Comparison of ENCODE assay signal across 16 cellular contexts in genomic region chr13:110265682-110266430, GRCh38. TPM values are rescaled to one million over a fixed set of nuclear protein-coding genes. Genes with fewer than 3 reads are reported as not detected.
DNase-seq lines count a peak whose midpoint lies in the region; ATAC-seq, FAIRE-seq and TF ChIP-seq lines count a peak whose summit lies in the region.
"Had no signal": no experiment of that assay in that cellular context is flagged by ENCODE, and none has a peak within 500 bp of the region (broad histone marks: within the 10 kb centered on the region; RNA-seq: fewer than 3 reads in every experiment).

No MANE protein-coding gene starts in this region.

- H3K27ac ChIP-seq in right lobe of liver (peak overlapping the region in 1 of 3 donors; percentile 22), HepG2 (ENCODE audit: extremely low read length, insufficient read depth, low read length) (no peak overlapping the region), heart left ventricle (peak overlapping the region; percentile 41 to 80 (median 63)), prostate gland (peak overlapping the region; percentile 0 to 51)
- H3K27ac ChIP-seq: A549 had no signal

- TF ChIP-seq POLR2A in right lobe of liver (IDR thresholded peaks at IDR 0.05) (no peak), HepG2 (IDR thresholded peaks at IDR 0.05; ENCODE audit: insufficient read depth in 1 of 2, low read depth in 2 of 2, low read length in 2 of 2) (no peak), heart left ventricle (IDR thresholded peaks at IDR 0.05) (no peak), prostate gland (IDR thresholded peaks at IDR 0.05) (no peak)

- no peak overlapping the region for H3K27ac Mint-ChIP-seq in Calu3 (ENCODE audit: unreplicated experiment)
- H3K27ac Mint-ChIP-seq: activated CD8-positive, alpha-beta T cell treated with anti-CD3 and anti-CD28 coated beads, Interleukin-2, amount 10 ng/mL, durations not matched to agents 7 days and 5 days; activated naive CD8-positive, alpha-beta T cell had no signal

- H3K4me1 Mint-ChIP-seq in Calu3 (ENCODE audit: low read depth, unreplicated experiment): peaks cover 8% of the 10 kb centered on the region

- no peaks in the 10 kb centered on the region for H3K36me3 Mint-ChIP-seq in Calu3 (ENCODE audit: insufficient read depth, unreplicated experiment)
- H3K36me3 Mint-ChIP-seq: activated naive CD8-positive, alpha-beta T cell had no signal

- in situ Hi-C loops in HepG2 (cut with HindIII; ENCODE audit: extremely low pct_ligation_motif_present, low pct_unique_long_range_greater_than_20kb): no loop called here

- no peaks in the 10 kb centered on the region for H3K36me3 ChIP-seq in right lobe of liver
- H3K36me3 ChIP-seq in HepG2 (replicated peaks in 1 of 2; ENCODE audit: control insufficient read depth in 1 of 2, insufficient read depth in 2 of 2, low read length in 2 of 2): no peaks in the 10 kb centered on the region
- no peaks in the 10 kb centered on the region for H3K36me3 ChIP-seq in heart left ventricle
- H3K36me3 ChIP-seq in prostate gland: no peaks in the 10 kb centered on the region
- H3K36me3 ChIP-seq: Peyer's patch had no signal

- H3K9me3 Mint-ChIP-seq in Calu3 (ENCODE audit: low read depth, unreplicated experiment): no peaks in the 10 kb centered on the region

- POLR2A ChIA-PET in HepG2 (lab: Yijun Ruan, JAX): no interaction called here

- CTCF ChIA-PET in HepG2 (lab: Yijun Ruan, JAX; ENCODE audit: low intra/inter-chr PET ratio, low total read pairs) (no interaction called here), Calu3 (lab: Charles Lee) (no interaction called here)

- no peak for TF ChIP-seq RAD21 in HepG2 (CRISPR knock-in tag; IDR thresholded peaks at IDR 0.05)

- FAIRE-seq in HepG2 (lab: Jason Lieb, UNC): no peak
- FAIRE-seq: A549, D721Med had no signal

- peak in 3 of 4 donors; percentile 7 to 10 (median 9) for ATAC-seq in right lobe of liver
- ATAC-seq in HepG2: no peak
- ATAC-seq in heart left ventricle: peak in 2 of 4 donors; percentile 2 to 8
- no peak for ATAC-seq in GM18870 (IDR thresholded peaks at IDR 0.05; ENCODE audit: unreplicated experiment)
- ATAC-seq: A549; activated CD8-positive, alpha-beta T cell treated with anti-CD3 and anti-CD28 coated beads, Interleukin-2, amount 10 ng/mL, durations not matched to agents 7 days and 5 days had no signal

- WGBS in right lobe of liver (ENCODE audit: insufficient coverage, low coverage, low lambda C conversion rate, missing lambda C conversion rate): 56% methylated on average over 16 of the region's 38 CpGs
- WGBS in HepG2 (ENCODE audit: low lambda C conversion rate): 43% methylated on average over 18 of the region's 38 CpGs
- 40 to 55% (median 50%) methylated on average over 38 of the region's 38 CpGs for WGBS in heart left ventricle, 4 donors
- WGBS in prostate gland: 56% methylated on average over 38 of the region's 38 CpGs

- BruUV-seq in HepG2 (replicated peaks; lab: Mats Ljungman, UMichigan) (no TSS peak), Calu3 (replicated peaks; lab: Mats Ljungman, UMichigan) (no TSS peak)

- H3K79me2 ChIP-seq in HepG2 (ENCODE audit: insufficient read depth, low read length): no peaks in the 10 kb centered on the region

- H4K20me1 ChIP-seq in HepG2 (ENCODE audit: insufficient read depth, low read length): no peaks in the 10 kb centered on the region

- H3K4me1 ChIP-seq in right lobe of liver: peaks cover 0 to 4% (median 0%) of the 10 kb centered on the region in 4 donors
- peaks cover 13% of the 10 kb centered on the region for H3K4me1 ChIP-seq in HepG2 (ENCODE audit: insufficient read depth, low read length)
- peaks cover 6 to 99% (median 87%) of the 10 kb centered on the region in 12 donors for H3K4me1 ChIP-seq in heart left ventricle
- H3K4me1 ChIP-seq in prostate gland (replicated peaks): no peaks in the 10 kb centered on the region

- H3K4me2 ChIP-seq in HepG2 (ENCODE audit: low read depth, low read length): no peak overlapping the region
- H3K4me2 ChIP-seq: A549 had no signal

- H3K4me3 ChIP-seq in right lobe of liver: no peak overlapping the region
- no peak overlapping the region for H3K4me3 ChIP-seq in HepG2 (replicated peaks in 1 of 3; ENCODE audit: insufficient read depth in 1 of 3, low read depth in 2 of 3, low read length in 3 of 3)
- H3K4me3 ChIP-seq in heart left ventricle: peak overlapping the region in 3 of 12 donors; percentile 1 to 15 (median 5)
- no peak overlapping the region for H3K4me3 ChIP-seq in prostate gland
- H3K4me3 ChIP-seq: A549, Peyer's patch had no signal

- H3K4me3 Mint-ChIP-seq in Calu3 (ENCODE audit: low read depth, unreplicated experiment): no peak overlapping the region
- H3K4me3 Mint-ChIP-seq: activated CD8-positive, alpha-beta T cell treated with anti-CD3 and anti-CD28 coated beads, Interleukin-2, amount 10 ng/mL, durations not matched to agents 7 days and 5 days; activated naive CD8-positive, alpha-beta T cell had no signal

- H3K27me3 ChIP-seq in right lobe of liver: no peaks in the 10 kb centered on the region
- peaks cover 3 to 25% of the 10 kb centered on the region in 2 experiments; a peak in 2 of 5 replicates for H3K27me3 ChIP-seq in HepG2 (ENCODE audit: control insufficient read depth in 1 of 2, insufficient read depth in 2 of 2, low read length in 2 of 2)
- H3K27me3 ChIP-seq in heart left ventricle: no peaks in the 10 kb centered on the region
- H3K27me3 ChIP-seq in prostate gland (replicated peaks; ENCODE audit: insufficient read depth): no peaks in the 10 kb centered on the region
- H3K27me3 ChIP-seq: Peyer's patch had no signal

- H3K9me3 ChIP-seq in right lobe of liver (no peaks in the 10 kb centered on the region), HepG2 (ENCODE audit: low read length) (no peaks in the 10 kb centered on the region), heart left ventricle (no peaks in the 10 kb centered on the region), prostate gland (no peaks in the 10 kb centered on the region)
- H3K9me3 ChIP-seq: A549, Peyer's patch had no signal

- no peak overlapping the region for H2AFZ ChIP-seq in HepG2 (ENCODE audit: low read length)

- H3K27me3 Mint-ChIP-seq in Calu3 (ENCODE audit: unreplicated experiment): no peaks in the 10 kb centered on the region

- intact Hi-C loops in right lobe of liver (cut with DNase I): no loop called here
- intact Hi-C loops in HepG2 (cut with micrococcal nuclease; ENCODE audit: unreplicated experiment): no loop called here
- intact Hi-C loops in heart left ventricle (cut with DNase I): loop anchor here in 4 of 10 donors (5.0 kb wide), 1 partner anchor 36 kb away; no protein-coding TSS in a partner anchor
- intact Hi-C loops in prostate gland (cut with DNase I): no loop called here
- intact Hi-C loops in Calu3 (cut with micrococcal nuclease; ENCODE audit: unreplicated experiment): no loop called here

- H3K9ac ChIP-seq in HepG2 (ENCODE audit: insufficient read depth, low read depth, low read length): no peak overlapping the region

- TF ChIP-seq CTCF in right lobe of liver (IDR thresholded peaks at IDR 0.05) (no peak), HepG2 (CRISPR knock-in tag; IDR thresholded peaks at IDR 0.05) (no peak), heart left ventricle (IDR thresholded peaks at IDR 0.05) (no peak), prostate gland (IDR thresholded peaks at IDR 0.05) (no peak), Calu3 (IDR thresholded peaks at IDR 0.05; ENCODE audit: unreplicated experiment) (no peak)

- TF ChIP-seq EP300 in HepG2 (IDR thresholded peaks at IDR 0.05; ENCODE audit: low read depth in 2 of 2, low read length in 2 of 2) (no peak), HepG2 (CRISPR knock-in tag; IDR thresholded peaks at IDR 0.05; ENCODE audit: borderline replicate concordance) (no peak)

- DNase-seq in right lobe of liver (peak in 1 of 3 donors; percentile 49), HepG2 (ENCODE audit: low spot score) (no peak), heart left ventricle (peak; percentile 47 to 76 (median 69)), prostate gland (ENCODE audit: low spot score) (peak; percentile 16), Calu3 (no peak), T-helper 1 cell (no peak), middle frontal gyrus (ENCODE audit: extremely low spot score, low spot score) (no peak)
- DNase-seq: activated CD8-positive, alpha-beta T cell treated with anti-CD3 and anti-CD28 coated beads, Interleukin-2, amount 10 ng/mL, durations not matched to agents 7 days and 5 days; MM.1S; NCI-H446; T1000 had no signal

RNA-seq across cellular contexts. Expression of gene COL4A1, which starts 41.1 kb away (rescaled TPM):
- total RNA-seq in right lobe of liver: 10 to 100 TPM in 5 of 6 experiments, 1 to 10 TPM in 1; 8.0 to 89.8 (median 41.1) TPM
- total RNA-seq in HepG2 (2016; rRNA removed; fragmentation: Illumina TruSeq; extraction: Trizol): not detected in 2 replicates
- total RNA-seq in HepG2 (2016; cell fraction: cytosol; rRNA removed; fragmentation: Illumina TruSeq; extraction: Trizol; ENCODE audit: low read depth): not detected in 2 replicates
- not detected in 2 replicates for total RNA-seq in HepG2 (2016; cell fraction: insoluble cytoplasmic fraction; rRNA removed; fragmentation: Illumina TruSeq; extraction: Trizol)
- not detected in 2 replicates for total RNA-seq in HepG2 (2016; cell fraction: membrane; rRNA removed; fragmentation: Illumina TruSeq; extraction: Trizol)
- total RNA-seq in HepG2 (2016; cell fraction: nucleus; rRNA removed; fragmentation: Illumina TruSeq; extraction: Trizol): not detected in 2 replicates
- polyA plus RNA-seq in HepG2 (2011; rRNA removed): 0.03 TPM in 1 of 2 replicates, not detected in the other
- not detected in 2 replicates for polyA plus RNA-seq in HepG2 (2011; cell fraction: cytosol; rRNA removed)
- 0.05 TPM in 1 of 2 replicates, not detected in the other for polyA plus RNA-seq in HepG2 (2011; cell fraction: nucleus; rRNA removed)
- polyA plus RNA-seq in HepG2 (2012): not detected in 2 replicates
- not detected in 2 replicates for polyA plus RNA-seq in HepG2 (2016; cell fraction: cytosol; fragmentation: Illumina TruSeq; extraction: Trizol; ENCODE audit: low read depth)
- not detected in 2 replicates for polyA plus RNA-seq in HepG2 (2016; cell fraction: insoluble cytoplasmic fraction; fragmentation: Illumina TruSeq; extraction: Trizol; ENCODE audit: low read depth)
- not detected in 2 replicates for polyA plus RNA-seq in HepG2 (2016; cell fraction: membrane; fragmentation: Illumina TruSeq; extraction: Trizol; ENCODE audit: low read depth)
- polyA plus RNA-seq in HepG2 (2016; cell fraction: nucleus; fragmentation: Illumina TruSeq; extraction: Trizol; ENCODE audit: insufficient read depth, low read depth): not detected in 2 replicates
- 10.2 TPM in 1 of 2 replicates, not detected in the other for polyA minus RNA-seq in HepG2 (2011; rRNA and poly(A)+ RNA removed; ENCODE audit: low replicate concordance)
- not detected in 2 replicates for polyA minus RNA-seq in HepG2 (2011; cell fraction: cytosol; rRNA and poly(A)+ RNA removed)
- 0.13 TPM in 1 of 2 replicates, not detected in the other for polyA minus RNA-seq in HepG2 (2011; cell fraction: nucleus; rRNA and poly(A)+ RNA removed)
- total RNA-seq in heart left ventricle: 100 to 1,000 TPM in 8 of 9 donors, 10 to 100 TPM in 1; 91.9 to 428 (median 184) TPM
- polyA plus RNA-seq in heart left ventricle: 100 to 1,000 TPM in 1 of 2 donors, 10 to 100 TPM in 1; 52.6 to 194 TPM
- 100 to 1,000 TPM in 1 of 2 donors, 10 to 100 TPM in 1; 37.3 to 132 TPM for total RNA-seq in prostate gland
- total RNA-seq in Calu3 (2022): 0.12 TPM in 1 of 2 replicates, not detected in the other
- total RNA-seq: activated CD8-positive, alpha-beta T cell treated with anti-CD3 and anti-CD28 coated beads, Interleukin-2, amount 10 ng/mL, durations not matched to agents 7 days and 5 days had no signal

RNA-seq across cellular contexts. Expression of gene COL4A2, which starts 41.2 kb away (rescaled TPM):
- total RNA-seq in right lobe of liver (10 to 100 TPM in 5 of 6 experiments, 1 to 10 TPM in 1; 8.4 to 65.8 (median 42.5) TPM), HepG2 (2016; rRNA removed; fragmentation: Illumina TruSeq; extraction: Trizol) (0.15 and 0.22 TPM in 2 replicates), heart left ventricle (100 to 1,000 TPM in 8 of 9 donors, 10 to 100 TPM in 1; 94.0 to 377 (median 166) TPM), prostate gland (100 to 1,000 TPM in 1 of 2 donors, 10 to 100 TPM in 1; 82.8 to 193 TPM), Calu3 (2022) (0.42 and 1.0 TPM in 2 replicates)
- not detected in 2 replicates for total RNA-seq in HepG2 (2016; cell fraction: cytosol; rRNA removed; fragmentation: Illumina TruSeq; extraction: Trizol; ENCODE audit: low read depth)
- 0.15 and 0.35 TPM in 2 replicates for total RNA-seq in HepG2 (2016; cell fraction: insoluble cytoplasmic fraction; rRNA removed; fragmentation: Illumina TruSeq; extraction: Trizol)
- not detected in 2 replicates for total RNA-seq in HepG2 (2016; cell fraction: membrane; rRNA removed; fragmentation: Illumina TruSeq; extraction: Trizol)
- 1.3 TPM in 1 of 2 replicates, not detected in the other for total RNA-seq in HepG2 (2016; cell fraction: nucleus; rRNA removed; fragmentation: Illumina TruSeq; extraction: Trizol)
- polyA plus RNA-seq in HepG2 (2011; rRNA removed) (1.0 and 1.9 TPM in 2 replicates), heart left ventricle (100 to 1,000 TPM in 1 of 2 donors, 10 to 100 TPM in 1; 92.4 to 220 TPM)
- polyA plus RNA-seq in HepG2 (2011; cell fraction: cytosol; rRNA removed): 0.56 and 1.6 TPM in 2 replicates
- 1.2 and 4.2 TPM in 2 replicates for polyA plus RNA-seq in HepG2 (2011; cell fraction: nucleus; rRNA removed)
- polyA plus RNA-seq in HepG2 (2012): 0.25 and 0.92 TPM in 2 replicates
- 0.21 TPM in 1 of 2 replicates, not detected in the other for polyA plus RNA-seq in HepG2 (2016; cell fraction: cytosol; fragmentation: Illumina TruSeq; extraction: Trizol; ENCODE audit: low read depth)
- polyA plus RNA-seq in HepG2 (2016; cell fraction: insoluble cytoplasmic fraction; fragmentation: Illumina TruSeq; extraction: Trizol; ENCODE audit: low read depth): 0.19 and 0.68 TPM in 2 replicates
- 0.21 and 0.27 TPM in 2 replicates for polyA plus RNA-seq in HepG2 (2016; cell fraction: membrane; fragmentation: Illumina TruSeq; extraction: Trizol; ENCODE audit: low read depth)
- polyA plus RNA-seq in HepG2 (2016; cell fraction: nucleus; fragmentation: Illumina TruSeq; extraction: Trizol; ENCODE audit: insufficient read depth, low read depth): 0.37 TPM in 1 of 2 replicates, not detected in the other
- 3.0 and 8.4 TPM in 2 replicates for polyA minus RNA-seq in HepG2 (2011; rRNA and poly(A)+ RNA removed; ENCODE audit: low replicate concordance)
- 0.97 and 1.9 TPM in 2 replicates for polyA minus RNA-seq in HepG2 (2011; cell fraction: cytosol; rRNA and poly(A)+ RNA removed)
- 0.75 and 1.4 TPM in 2 replicates for polyA minus RNA-seq in HepG2 (2011; cell fraction: nucleus; rRNA and poly(A)+ RNA removed)
- total RNA-seq: activated CD8-positive, alpha-beta T cell treated with anti-CD3 and anti-CD28 coated beads, Interleukin-2, amount 10 ng/mL, durations not matched to agents 7 days and 5 days had no signal

Comparison
In these comparisons a context has a peak if more than half of its experiments do, and no peak if none do; other contexts are left out.
1. ATAC-seq: peak in right lobe of liver (3 of 4); none in HepG2 (single experiment) and GM18870 (single experiment).
2. DNase-seq: peak in heart left ventricle (5 of 5) and prostate gland (single experiment); none in HepG2 (single experiment), Calu3 (single experiment), T-helper 1 cell (0 of 5) and middle frontal gyrus (single experiment).